ENCODE assay signal across 14 cellular contexts in the genomic region with DNA sequence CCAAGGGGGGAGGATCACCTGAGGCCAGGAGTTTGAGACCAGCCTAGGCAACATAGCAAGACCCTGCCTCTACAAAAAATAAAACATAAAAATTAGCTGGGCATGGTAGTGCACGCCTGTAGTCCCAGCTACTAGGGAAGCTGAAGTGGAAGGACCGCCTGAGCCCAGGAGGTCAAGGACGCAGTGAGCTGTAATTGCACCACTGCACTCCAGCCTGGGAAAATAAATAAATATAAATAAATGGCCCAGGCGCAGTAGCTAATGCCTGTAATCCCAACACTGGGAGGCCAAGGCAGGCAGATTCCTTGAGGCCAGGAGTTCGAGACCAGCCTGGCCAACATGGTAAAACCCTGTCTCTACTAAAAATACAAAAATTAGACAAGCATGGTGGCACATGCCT. TPM values are rescaled to one million over a fixed set of nuclear protein-coding genes. Genes with fewer than 3 reads are reported as not detected.
"Had no signal": no experiment of that assay in that cellular context is flagged by ENCODE, and none has a peak within 500 bp of the region (broad histone marks: within the 10 kb centered on the region; RNA-seq: fewer than 3 reads in every experiment).

No MANE protein-coding gene starts in this region.

RNA-seq across cellular contexts. Expression of a gene that starts 39.2 kb away (rescaled TPM):
- total RNA-seq: activated CD4-positive, alpha-beta T cell treated with anti-CD3 and anti-CD28 coated beads for 36 hours; activated CD4-positive, alpha-beta T cell treated with anti-CD3 and anti-CD28 coated beads, Interleukin-2, amount 10 ng/mL, durations not matched to agents 7 days and 5 days; activated CD8-positive, alpha-beta memory T cell treated with anti-CD3 and anti-CD28 coated beads, Interleukin-2, amount 10 ng/mL, durations not matched to agents 7 days and 5 days; activated CD8-positive, alpha-beta T cell treated with anti-CD3 and anti-CD28 coated beads, Interleukin-2, amount 10 ng/mL, durations not matched to agents 7 days and 5 days; activated naive CD8-positive, alpha-beta T cell treated with anti-CD3 and anti-CD28 coated beads, Interleukin-2, amount 10 ng/mL, durations not matched to agents 7 days and 5 days; activated T-helper 2 cell treated with anti-CD3 and anti-CD28 coated beads, Interferon-gamma antibody, Interleukin-2, Interleukin-4, amounts not matched to agents 10 μg/mL and 5 μg/mL and 100 μg/mL, durations not matched to agents 14 hours and 24 hours and 36 hours; astrocyte; body of pancreas; breast epithelium; cerebellum; T-helper 1 cell treated with Interleukin-12 subunit alpha and Interleukin-12 subunit beta and Interleukin-4 antibody, amounts not matched to agents 30 ng/mL and 1 ng/mL, for 36 hours; T-helper 17 cell; T-helper 2 cell treated with Interferon-gamma antibody and Interleukin-4, amounts not matched to agents 100 ng/mL and 5 ng/mL, for 36 hours had no signal

RNA-seq across cellular contexts. Expression of a gene that starts 44.3 kb away (rescaled TPM):
- total RNA-seq: activated CD4-positive, alpha-beta memory T cell treated with anti-CD3 and anti-CD28 coated beads, Interleukin-2, amount 10 ng/mL, durations not matched to agents 7 days and 5 days; activated CD4-positive, alpha-beta T cell treated with anti-CD3 and anti-CD28 coated beads for 36 hours; activated CD4-positive, alpha-beta T cell treated with anti-CD3 and anti-CD28 coated beads, Interleukin-2, amount 10 ng/mL, durations not matched to agents 7 days and 5 days; activated CD8-positive, alpha-beta memory T cell treated with anti-CD3 and anti-CD28 coated beads, Interleukin-2, amount 10 ng/mL, durations not matched to agents 7 days and 5 days; activated CD8-positive, alpha-beta T cell treated with anti-CD3 and anti-CD28 coated beads, Interleukin-2, amount 10 ng/mL, durations not matched to agents 7 days and 5 days; activated naive CD8-positive, alpha-beta T cell treated with anti-CD3 and anti-CD28 coated beads, Interleukin-2, amount 10 ng/mL, durations not matched to agents 7 days and 5 days; activated T-helper 2 cell treated with anti-CD3 and anti-CD28 coated beads, Interferon-gamma antibody, Interleukin-2, Interleukin-4, amounts not matched to agents 10 μg/mL and 5 μg/mL and 100 μg/mL, durations not matched to agents 14 hours and 24 hours and 36 hours; astrocyte; breast epithelium; cerebellum; T-helper 1 cell treated with Interleukin-12 subunit alpha and Interleukin-12 subunit beta and Interleukin-4 antibody, amounts not matched to agents 30 ng/mL and 1 ng/mL, for 36 hours; T-helper 17 cell; T-helper 2 cell treated with Interferon-gamma antibody and Interleukin-4, amounts not matched to agents 100 ng/mL and 5 ng/mL, for 36 hours had no signal
